In the genomic region with DNA sequence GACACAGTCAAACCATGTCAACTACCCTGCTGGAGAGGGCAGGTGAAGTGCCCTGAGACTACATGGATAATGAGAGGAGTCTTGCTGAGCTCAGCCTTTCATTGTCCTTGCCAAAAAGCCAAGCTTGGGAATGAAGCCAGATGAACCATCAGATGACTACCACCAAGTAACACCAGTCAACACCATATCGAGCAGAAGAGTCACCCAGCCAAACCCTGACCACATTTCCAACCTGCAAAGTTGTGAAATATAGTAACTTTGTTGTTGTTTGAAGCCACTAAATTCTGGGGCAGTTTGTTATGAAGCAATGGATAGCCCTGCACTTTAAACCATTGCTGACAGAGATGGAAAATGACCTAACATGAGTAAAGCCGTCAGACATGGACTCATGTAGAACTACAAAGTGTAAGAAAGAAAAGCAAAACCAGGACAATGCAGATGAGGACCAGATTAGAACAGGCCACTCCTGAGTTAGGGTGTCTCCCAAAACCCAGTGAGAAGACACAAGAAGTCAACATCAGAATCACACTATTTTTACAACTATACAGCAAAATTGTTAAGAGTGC, we compare ENCODE assay signal across 26 cellular contexts. TPM values are rescaled to one million over a fixed set of nuclear protein-coding genes. Genes with fewer than 3 reads are reported as not detected.
DNase-seq lines count a peak whose midpoint lies in the region; ATAC-seq, FAIRE-seq and TF ChIP-seq lines count a peak whose summit lies in the region.
"Had no signal": no experiment of that assay in that cellular context is flagged by ENCODE, and none has a peak within 500 bp of the region (broad histone marks: within the 10 kb centered on the region; RNA-seq: fewer than 3 reads in every experiment).

No MANE protein-coding gene starts in this region.

- H3K4me3 ChIP-seq in K562: no peak overlapping the region
- H3K4me3 ChIP-seq: BLaER1 had no signal

- no peaks in the 10 kb centered on the region for H4K20me1 ChIP-seq in K562 (replicated peaks; ENCODE audit: control insufficient read depth, insufficient read depth, low read length)
- H4K20me1 ChIP-seq: BLaER1 had no signal

- peaks cover 11% of the 10 kb centered on the region for H3K9me3 Mint-ChIP-seq in stimulated activated effector memory CD8-positive, alpha-beta T cell treated with anti-CD3 and anti-CD28 coated beads, Interleukin-12 subunit alpha, Interleukin-12 subunit beta, amount 100 ng/mL, for 72 hours

- no peak overlapping the region for H3K4me2 ChIP-seq in K562 (ENCODE audit: insufficient read depth, low read length)
- H3K4me2 ChIP-seq: BLaER1 had no signal

- peak overlapping the region; percentile 28 for H2AFZ ChIP-seq in K562 (ENCODE audit: low read depth, low read length)

- in situ Hi-C loops in K562 (cut with MboI) (no loop called here), G401 (cut with HindIII; ENCODE audit: low sequenced_read_pairs) (no loop called here)

- no peak overlapping the region for H3K9ac ChIP-seq in K562 (ENCODE audit: insufficient read depth in 1 of 2, low read depth in 2 of 2, low read length in 2 of 2)
- H3K9ac ChIP-seq: BLaER1 had no signal

- WGBS in K562 (ENCODE audit: insufficient coverage, low coverage, missing lambda C conversion rate): 42% methylated on average over 2 of the region's 2 CpGs

- BruUV-seq in K562 (replicated peaks; lab: Mats Ljungman, UMichigan): no TSS peak

- no peaks in the 10 kb centered on the region for H3K79me2 ChIP-seq in K562 (ENCODE audit: control insufficient read depth, insufficient read depth, low read length)

- H3K4me3 Mint-ChIP-seq in stimulated activated effector memory CD8-positive, alpha-beta T cell treated with anti-CD3 and anti-CD28 coated beads, Interleukin-12 subunit alpha, Interleukin-12 subunit beta, amount 100 ng/mL, for 72 hours: no peak overlapping the region
- H3K4me3 Mint-ChIP-seq: activated CD8-positive, alpha-beta T cell treated with anti-CD3 and anti-CD28 coated beads for 36 hours; activated T-cell treated with anti-CD3 and anti-CD28 coated beads, Interleukin-2, amount 50 U/mL, for 4 hours; WTC11 had no signal

- no peaks in the 10 kb centered on the region for H3K36me3 ChIP-seq in K562 (ENCODE audit: control insufficient read depth, insufficient read depth, low read length)
- H3K36me3 ChIP-seq: BLaER1, neutrophil had no signal

- ATAC-seq in K562 (no peak), foreskin keratinocyte (no peak)
- peak; percentile 57 for ATAC-seq in stimulated activated effector memory CD8-positive, alpha-beta T cell treated with anti-CD3 and anti-CD28 coated beads, Interleukin-12 subunit alpha, Interleukin-12 subunit beta, amount 100 ng/mL, for 72 hours
- ATAC-seq: activated CD8-positive, alpha-beta T cell treated with anti-CD3 and anti-CD28 coated beads for 36 hours; activated T-cell treated with anti-CD3 and anti-CD28 coated beads, Interleukin-2, amount 50 U/mL, for 4 hours; SK-N-SH treated with all-trans-retinoic acid at 6 μM for 48 hours; WTC11 had no signal

- H3K4me1 ChIP-seq in K562 (replicated peaks in 1 of 2; ENCODE audit: control insufficient read depth in 2 of 2, insufficient read depth in 2 of 2, low read length in 2 of 2) (peaks cover 0 to 19% of the 10 kb centered on the region in 2 experiments; a peak in 3 of 5 replicates), foreskin keratinocyte (no peaks in the 10 kb centered on the region)
- H3K4me1 ChIP-seq: BLaER1 had no signal

- POLR2A ChIA-PET in K562 (lab: Yijun Ruan, JAX): interaction anchor here (1.5 to 1.7 kb wide), 2 partner anchors 12 to 15 kb away, joined by 4 to 5 read pairs; a partner anchor contains a TSS

- no peak for TF ChIP-seq EP300 in K562 (IDR thresholded peaks at IDR 0.05; ENCODE audit: low read length)

- no peaks in the 10 kb centered on the region for H3K36me3 Mint-ChIP-seq in stimulated activated effector memory CD8-positive, alpha-beta T cell treated with anti-CD3 and anti-CD28 coated beads, Interleukin-12 subunit alpha, Interleukin-12 subunit beta, amount 100 ng/mL, for 72 hours

- TF ChIP-seq CTCF in K562 (IDR thresholded peaks at IDR 0.05 in 2 of 3, conservative IDR thresholded peaks at IDR 0.05 in 1 of 3; ENCODE audit: insufficient read depth in 2 of 3, low read depth in 1 of 3, low read length in 3 of 3) (no peak), foreskin keratinocyte (conservative IDR thresholded peaks at IDR 0.05) (no peak)

- intact Hi-C loops in K562 (cut with micrococcal nuclease): no loop called here

- no peaks in the 10 kb centered on the region for H3K9me1 ChIP-seq in K562 (ENCODE audit: control insufficient read depth, insufficient read depth, low read length)

- CTCF ChIA-PET in K562 (lab: Yijun Ruan, JAX; ENCODE audit: low intra/inter-chr PET ratio): no interaction called here

- H3K9me3 ChIP-seq in K562 (replicated peaks; ENCODE audit: control insufficient read depth, insufficient read depth, low read depth, low read length): peaks cover 5% of the 10 kb centered on the region
- H3K9me3 ChIP-seq: neutrophil had no signal

- peaks cover 13% of the 10 kb centered on the region for H3K4me1 Mint-ChIP-seq in stimulated activated effector memory CD8-positive, alpha-beta T cell treated with anti-CD3 and anti-CD28 coated beads, Interleukin-12 subunit alpha, Interleukin-12 subunit beta, amount 100 ng/mL, for 72 hours

- TF ChIP-seq POLR2A in K562 (conservative IDR thresholded peaks at IDR 0.05): no peak

- H3K27ac ChIP-seq in K562 (ENCODE audit: extremely low read depth, low read depth, low read length) (no peak overlapping the region), foreskin keratinocyte (no peak overlapping the region)
- H3K27ac ChIP-seq: BLaER1, HL-60, neutrophil, RWPE1 had no signal

- DNase-seq in NCI-H2029 (lab: John Stamatoyannopoulos, UW) (peak; percentile 3), NCI-H2029 treated with DMSO at 0.1 percent for 48 hours (lab: John Stamatoyannopoulos, UW) (no peak), K562 (ENCODE audit: extremely low read depth in 1 of 4, low spot score in 3 of 4) (no peak), foreskin keratinocyte (peak; percentile 31 to 54), G401 (ENCODE audit: low spot score) (no peak)
- no peak for DNase-seq in stimulated activated effector memory CD8-positive, alpha-beta T cell treated with anti-CD3 and anti-CD28 coated beads, Interleukin-12 subunit alpha, Interleukin-12 subunit beta, amount 100 ng/mL, for 72 hours (ENCODE audit: low spot score in 2 of 2)
- no peak for DNase-seq in NK-92 treated with Interleukin-12 subunit alpha and Interleukin-12 subunit beta, amount 100 ng/mL, for 24 hours (lab: John Stamatoyannopoulos, UW)
- no peak for DNase-seq in activated CD4-positive, alpha-beta T cell treated with anti-CD3 and anti-CD28 coated beads, Interleukin-2, amount 50 U/mL, for 1 hour
- DNase-seq: 8988T; activated CD8-positive, alpha-beta T cell treated with anti-CD3 and anti-CD28 coated beads for 36 hours; activated naive CD4-positive, alpha-beta T cell treated with Interleukin-2 at 50 U/mL for 16 hours; activated T-cell treated with anti-CD3 and anti-CD28 coated beads, Interleukin-2, amount 50 U/mL, for 4 hours; amygdala; Caco-2; cerebellar nuclear complex; effector CD4-positive, alpha-beta T cell; NCI-H1105; retina had no signal

- no peak for TF ChIP-seq RAD21 in K562 (CRISPR knock-in tag; conservative IDR thresholded peaks at IDR 0.05 in 1 of 2, IDR thresholded peaks at IDR 0.05 in 1 of 2)

- no peak for FAIRE-seq in K562 (lab: Jason Lieb, UNC)
- FAIRE-seq: GM18507, urothelium cell line had no signal

- no peak overlapping the region for H3K27ac Mint-ChIP-seq in stimulated activated effector memory CD8-positive, alpha-beta T cell treated with anti-CD3 and anti-CD28 coated beads, Interleukin-12 subunit alpha, Interleukin-12 subunit beta, amount 100 ng/mL, for 72 hours
- H3K27ac Mint-ChIP-seq: activated CD8-positive, alpha-beta T cell treated with anti-CD3 and anti-CD28 coated beads for 36 hours; WTC11 had no signal

- no peaks in the 10 kb centered on the region for H3K27me3 ChIP-seq in K562 (ENCODE audit: control insufficient read depth in 2 of 2, insufficient read depth in 2 of 2, low read length in 2 of 2)
- no peaks in the 10 kb centered on the region for H3K27me3 ChIP-seq in foreskin keratinocyte
- H3K27me3 ChIP-seq: BLaER1, neutrophil had no signal

TF ChIP-seq in K562, 482 proteins besides CTCF, POLR2A, EP300 and RAD21 (continues in another document):
- no peak for TF ChIP-seq CBX5 (IDR thresholded peaks at IDR 0.05; ENCODE audit: borderline replicate concordance, low read depth)
- no peak for TF ChIP-seq SMAD4 (CRISPR knock-in tag; conservative IDR thresholded peaks at IDR 0.05)
- TF ChIP-seq ZSCAN32 (CRISPR knock-in tag; IDR thresholded peaks at IDR 0.05): no peak
- no peak for TF ChIP-seq DMBX1 (CRISPR knock-in tag; IDR thresholded peaks at IDR 0.05; ENCODE audit: borderline replicate concordance)
- TF ChIP-seq ZFX (CRISPR knock-in tag; IDR thresholded peaks at IDR 0.05): no peak
- TF ChIP-seq MAFK (IDR thresholded peaks at IDR 0.05; ENCODE audit: low read length): no peak

RNA-seq across cellular contexts. Expression of a gene that starts 12.5 kb away (rescaled TPM):
- total RNA-seq in K562 (2011; cell fraction: chromatin; rRNA removed; ENCODE audit: low replicate concordance): 40.5 and 42.6 TPM in 2 replicates
- 19.3 and 19.5 TPM in 2 replicates for total RNA-seq in K562 (2011; cell fraction: nucleolus; rRNA removed)
- total RNA-seq in K562 (2011; cell fraction: nucleoplasm; rRNA removed): 30.1 and 58.6 TPM in 2 replicates
- 34.0 and 41.1 TPM in 2 replicates for total RNA-seq in K562 (2014; rRNA removed)
- total RNA-seq in K562 (2014; rRNA removed; fragmentation: Illumina TruSeq; extraction: Trizol): 25.9 and 36.2 TPM in 2 replicates
- total RNA-seq in K562 (2015; rRNA removed; fragmentation: Illumina TruSeq; extraction: Trizol): 25.2 and 26.4 TPM in 2 replicates
- 29.5 and 31.4 TPM in 2 replicates for total RNA-seq in K562 (2021)
- polyA plus RNA-seq in K562 (2011; rRNA removed): 25.9 and 26.6 TPM in 2 replicates
- polyA plus RNA-seq in K562 (2011; cell fraction: cytosol; rRNA removed): 34.4 and 35.1 TPM in 2 replicates
- polyA plus RNA-seq in K562 (2011; cell fraction: nucleus; rRNA removed): 9.0 and 12.8 TPM in 2 replicates
- polyA plus RNA-seq in K562 (2012): 29.0 and 43.4 TPM in 2 replicates
- polyA plus RNA-seq in K562 (2014; fragmentation: Illumina TruSeq; extraction: Trizol): 24.1 and 32.1 TPM in 2 replicates
- polyA plus RNA-seq in K562 (2014; fragmentation: Nextera tagmentation; extraction: Ambion mirVana): 10 to 100 TPM; 20.5 to 24.9 TPM
- 38.2 and 38.6 TPM in 2 replicates for polyA plus RNA-seq in K562 (2014; rRNA removed)
- polyA minus RNA-seq in K562 (2011; rRNA and poly(A)+ RNA removed): 15.8 and 23.3 TPM in 2 replicates
- polyA minus RNA-seq in K562 (2011; cell fraction: cytosol; rRNA and poly(A)+ RNA removed): 5.2 and 10.3 TPM in 2 replicates
- polyA minus RNA-seq in K562 (2011; cell fraction: nucleus; rRNA and poly(A)+ RNA removed): 12.8 and 14.1 TPM in 2 replicates
- 9.0 and 11.5 TPM in 2 replicates for total RNA-seq in foreskin keratinocyte
- polyA plus RNA-seq in foreskin keratinocyte: 9.1 and 9.3 TPM in 2 replicates
- 8.8 and 8.9 TPM in 2 replicates for total RNA-seq in G401 (2014; rRNA removed; shearing (Covaris generic))

Comparison
In these comparisons a context has a peak if more than half of its experiments do, and no peak if none do; other contexts are left out.
1. DNase-seq: peak in NCI-H2029 (single experiment) and foreskin keratinocyte (2 of 2); none in NCI-H2029 treated with DMSO at 0.1 percent for 48 hours (single experiment), K562 (0 of 4), stimulated activated effector memory CD8-positive, alpha-beta T cell treated with anti-CD3 and anti-CD28 coated beads, Interleukin-12 subunit alpha, Interleukin-12 subunit beta, amount 100 ng/mL, for 72 hours (0 of 2), NK-92 treated with Interleukin-12 subunit alpha and Interleukin-12 subunit beta, amount 100 ng/mL, for 24 hours (single experiment), activated CD4-positive, alpha-beta T cell treated with anti-CD3 and anti-CD28 coated beads, Interleukin-2, amount 50 U/mL, for 1 hour (single experiment) and G401 (single experiment).